In the genomic region with DNA sequence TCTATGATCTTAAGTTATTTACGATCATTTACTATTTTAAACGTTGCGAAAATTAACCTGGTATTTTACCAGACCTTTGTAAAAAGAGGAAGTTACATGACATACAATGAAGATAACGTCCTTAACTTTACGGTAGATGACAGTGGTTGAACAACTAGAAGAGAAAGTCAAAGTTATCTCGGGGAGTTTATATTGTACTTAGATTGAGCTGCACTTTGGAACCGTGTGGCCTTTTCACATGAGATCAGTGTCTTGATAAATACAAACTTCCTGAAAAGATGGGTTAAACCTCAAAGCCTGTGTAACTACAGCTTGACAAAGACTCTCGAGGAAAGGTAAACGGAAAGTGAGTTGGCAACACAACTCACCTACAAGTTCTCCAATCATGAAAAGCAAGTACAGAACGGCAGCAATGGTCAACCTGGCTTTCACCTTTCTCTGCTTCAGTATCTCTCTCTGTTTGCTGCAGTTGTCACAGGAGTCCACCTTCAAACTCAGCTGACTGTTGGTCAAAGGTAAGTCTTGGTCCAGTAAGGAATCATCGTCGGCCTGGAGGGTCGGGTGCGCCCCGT, we compare ENCODE assay signal across 8 cellular contexts. TPM values are rescaled to one million over a fixed set of nuclear protein-coding genes. Genes with fewer than 3 reads are reported as not detected.
DNase-seq lines count a peak whose midpoint lies in the region; ATAC-seq and TF ChIP-seq lines count a peak whose summit lies in the region.

No MANE protein-coding gene starts in this region.

- ATAC-seq in Panc1 (peak; percentile 8), HG02970 (IDR thresholded peaks at IDR 0.05; ENCODE audit: low FRiP score, unreplicated experiment) (no peak), HG02610 (IDR thresholded peaks at IDR 0.05; ENCODE audit: unreplicated experiment) (no peak)

- TF ChIP-seq CTCF in Panc1 (IDR thresholded peaks at IDR 0.05): no peak

- WGBS in GM23248 (ENCODE audit: low coverage in 1 of 2, low lambda C conversion rate in 2 of 2, missing lambda C conversion rate in 2 of 2), 2 experiments: 10 to 12% methylated on average over 15 of the region's 15 CpGs

- CTCF ChIA-PET in Panc1 (lab: Charles Lee): interaction anchor here (0.7 kb wide), 1 partner anchor 676 kb away, joined by 3 read pairs; no protein-coding TSS in a partner anchor

- intact Hi-C loops in Panc1 (cut with micrococcal nuclease; ENCODE audit: unreplicated experiment): loop anchor here (10.0 kb wide), 1 partner anchor 93 kb away; no protein-coding TSS in a partner anchor

- no peaks in the 10 kb centered on the region for H3K79me2 ChIP-seq in GM23248 (ENCODE audit: insufficient read depth)

- in situ Hi-C loops in GM23248 (cut with MboI) (no loop called here), Panc1 (cut with HindIII; ENCODE audit: low pct_unique_long_range_greater_than_20kb, low sequenced_read_pairs) (no loop called here)

- peak; percentile 15 for DNase-seq in EH (ENCODE audit: low read depth)
- DNase-seq in GM23248: peak; percentile 24
- no peak for DNase-seq in Panc1 (ENCODE audit: low read depth, low spot score)
- DNase-seq in dermis blood vessel endothelial cell: peak; percentile 21
- no peak for DNase-seq in activated gamma-delta T cell treated with Interleukin-2 at 50 U/mL for 16 hours

- H3K27ac ChIP-seq in GM23248: no peak overlapping the region
- H3K27ac ChIP-seq in Panc1 (ENCODE audit: low read length): peak overlapping the region; percentile 76
- peak overlapping the region; percentile 81 to 88 for H3K27ac ChIP-seq in mucosa of rectum (ENCODE audit: low read depth in 2 of 2, low read length in 2 of 2)

- H3K9ac ChIP-seq in GM23248 (peak overlapping the region; percentile 69), mucosa of rectum (ENCODE audit: low read depth in 1 of 2, low read length in 2 of 2) (peak overlapping the region; percentile 60 to 69)

- H3K4me2 ChIP-seq in GM23248 (ENCODE audit: unreplicated experiment): peak overlapping the region; percentile 87

- no peaks in the 10 kb centered on the region for H3K9me2 ChIP-seq in GM23248 (ENCODE audit: insufficient read depth)

- H3K4me3 ChIP-seq in GM23248: peak overlapping the region; percentile 84
- H3K4me3 ChIP-seq in Panc1 (ENCODE audit: low read depth in 2 of 2, low read length in 2 of 2): peak overlapping the region; percentile 72 to 80
- peak overlapping the region; percentile 81 to 87 for H3K4me3 ChIP-seq in mucosa of rectum (ENCODE audit: low read length in 2 of 2)

- H3K27me3 ChIP-seq in GM23248 (replicated peaks; ENCODE audit: insufficient read depth) (no peaks in the 10 kb centered on the region), Panc1 (ENCODE audit: control insufficient read depth, insufficient read depth, low read length) (no peaks in the 10 kb centered on the region), mucosa of rectum (ENCODE audit: control insufficient read depth in 2 of 2, insufficient read depth in 2 of 2, low read length in 2 of 2) (no peaks in the 10 kb centered on the region)

- no TSS peak for BruUV-seq in Panc1 (replicated peaks; lab: Mats Ljungman, UMichigan)

- H3K9me3 ChIP-seq in GM23248 (ENCODE audit: low read depth): no peaks in the 10 kb centered on the region
- no peaks in the 10 kb centered on the region for H3K9me3 ChIP-seq in Panc1 (ENCODE audit: control insufficient read depth, insufficient read depth, low read depth, low read length)
- H3K9me3 ChIP-seq in mucosa of rectum (ENCODE audit: control insufficient read depth in 2 of 2, low read length in 2 of 2): no peaks in the 10 kb centered on the region

- no peaks in the 10 kb centered on the region for H3K36me3 ChIP-seq in GM23248 (ENCODE audit: low read depth)
- no peaks in the 10 kb centered on the region for H3K36me3 ChIP-seq in Panc1 (ENCODE audit: control insufficient read depth, insufficient read depth, low read length)
- peaks cover 6 to 8% of the 10 kb centered on the region in 2 donors for H3K36me3 ChIP-seq in mucosa of rectum (ENCODE audit: control insufficient read depth in 2 of 2, insufficient read depth in 2 of 2, low read length in 2 of 2)

- peak overlapping the region; percentile 91 for H2AFZ ChIP-seq in GM23248

- H3K4me1 ChIP-seq in GM23248 (ENCODE audit: insufficient read depth) (peaks cover 8% of the 10 kb centered on the region), Panc1 (ENCODE audit: control insufficient read depth, insufficient read depth, low read length) (peaks cover 15% of the 10 kb centered on the region), mucosa of rectum (ENCODE audit: control insufficient read depth in 2 of 2, insufficient read depth in 2 of 2, low read length in 2 of 2) (peaks cover 11 to 15% of the 10 kb centered on the region in 2 donors)

- no peaks in the 10 kb centered on the region for H4K20me1 ChIP-seq in GM23248 (ENCODE audit: insufficient read depth)

- POLR2A ChIA-PET in Panc1 (lab: Charles Lee): no interaction called here

- peaks cover 9% of the 10 kb centered on the region; the same call in 1 of the 2 replicates for H3F3A ChIP-seq in GM23248 (ENCODE audit: insufficient read depth)

RNA-seq across cellular contexts. Expression of gene SLC30A4, which starts 0.9 kb away (rescaled TPM):
- 6.5 and 7.8 TPM in 2 replicates for total RNA-seq in GM23248 (2014; rRNA removed; shearing (Covaris generic))
- 6.3 and 6.4 TPM in 2 replicates for polyA plus RNA-seq in GM23248 (2016; fragmentation: Nextera tagmentation; extraction: Ambion mirVana)
- 9.3 TPM for total RNA-seq in Panc1 (2021; ENCODE audit: unreplicated experiment)
- polyA plus RNA-seq in Panc1 (2012; ENCODE audit: insufficient read length): 3.4 TPM
- total RNA-seq in dermis blood vessel endothelial cell: 7.1 and 8.8 TPM in 2 replicates

Comparison
In these comparisons a context has a peak if more than half of its experiments do, and no peak if none do; other contexts are left out.
1. DNase-seq: peak in EH (single experiment), GM23248 (single experiment) and dermis blood vessel endothelial cell (single experiment); none in Panc1 (single experiment) and activated gamma-delta T cell treated with Interleukin-2 at 50 U/mL for 16 hours (single experiment).
2. Peak in every context shown above with its lines, with median percentiles within 50 percentile points of each other: H3K4me3 ChIP-seq.